15 cellular contexts compared by ENCODE assay signal in genomic region chr6:73704798-73705197, GRCh38. TPM values are rescaled to one million over a fixed set of nuclear protein-coding genes. Genes with fewer than 3 reads are reported as not detected.
DNase-seq lines count a peak whose midpoint lies in the region; ATAC-seq and TF ChIP-seq lines count a peak whose summit lies in the region.
"Had no signal": no experiment of that assay in that cellular context is flagged by ENCODE, and none has a peak within 500 bp of the region (broad histone marks: within the 10 kb centered on the region; RNA-seq: fewer than 3 reads in every experiment).

No MANE protein-coding gene starts in this region.

- H2AFZ ChIP-seq in parathyroid adenoma = no peak overlapping the region

- no peak overlapping the region for H3K9ac ChIP-seq in parathyroid adenoma

- TF ChIP-seq EP300 in esophagus muscularis mucosa (IDR thresholded peaks at IDR 0.05) = no peak

- ATAC-seq in GM18858 (IDR thresholded peaks at IDR 0.05; ENCODE audit: unreplicated experiment) (no peak), GM19351 (IDR thresholded peaks at IDR 0.05; ENCODE audit: unreplicated experiment) (no peak)

- POLR2A ChIA-PET in AG04450 (lab: Yijun Ruan, JAX) = no interaction called here

- CTCF ChIA-PET in AG04450 (lab: Charles Lee) = interaction anchor here (0.6 to 1.5 kb wide), 3 partner anchors 28 to 79 kb away, joined by 3 to 7 read pairs (median 4); no protein-coding TSS in a partner anchor

- H3K4me3 ChIP-seq in AG04450 (ENCODE audit: low read depth, low read length) (no peak overlapping the region), SJCRH30 (no peak overlapping the region), esophagus muscularis mucosa (no peak overlapping the region), parathyroid adenoma (ENCODE audit: low read depth, low read length) (peak overlapping the region; percentile 28)
- H3K4me3 ChIP-seq: cardiac muscle cell, thoracic aorta had no signal

- H3K27me3 ChIP-seq in AG04450 (ENCODE audit: control insufficient read depth, insufficient read depth, low read length) = no peaks in the 10 kb centered on the region
- H3K27me3 ChIP-seq in SJCRH30 = no peaks in the 10 kb centered on the region
- no peaks in the 10 kb centered on the region for H3K27me3 ChIP-seq in esophagus muscularis mucosa
- H3K27me3 ChIP-seq in parathyroid adenoma (ENCODE audit: control insufficient read depth, insufficient read depth, low read length) = no peaks in the 10 kb centered on the region
- H3K27me3 ChIP-seq: cardiac muscle cell had no signal

- DNase-seq in AG04450 (ENCODE audit: low read depth, low spot score) (no peak), SJCRH30 (no peak), esophagus muscularis mucosa (ENCODE audit: extremely low spot score) (no peak), AG08395 (ENCODE audit: low spot score) (no peak), SHP77 (lab: John Stamatoyannopoulos, UW) (no peak)
- DNase-seq: activated naive CD4-positive, alpha-beta T cell treated with anti-CD3 and anti-CD28 coated beads, Interleukin-2, amount 50 U/mL, for 16 hours; effector memory CD4-positive, alpha-beta T cell; GDM1; NCI-H1694 treated with DMSO at 0.1 percent for 48 hours; posterior cingulate gyrus had no signal

- H3K36me3 ChIP-seq in SJCRH30 (no peaks in the 10 kb centered on the region), esophagus muscularis mucosa (peaks cover 0 to 7% (median 0%) of the 10 kb centered on the region in 4 donors), parathyroid adenoma (ENCODE audit: control insufficient read depth, insufficient read depth, low read length) (peaks cover 5% of the 10 kb centered on the region)
- H3K36me3 ChIP-seq: cardiac muscle cell had no signal

- no peak for TF ChIP-seq POLR2A in esophagus muscularis mucosa (IDR thresholded peaks at IDR 0.05; ENCODE audit: low read depth)

- WGBS in esophagus muscularis mucosa = 46% methylated on average over 4 of the region's 4 CpGs

- H3K4me1 ChIP-seq in SJCRH30 = peaks cover 7% of the 10 kb centered on the region
- peaks cover 11 to 31% (median 22%) of the 10 kb centered on the region in 4 donors for H3K4me1 ChIP-seq in esophagus muscularis mucosa
- peaks cover 19% of the 10 kb centered on the region for H3K4me1 ChIP-seq in parathyroid adenoma

- TF ChIP-seq CTCF in AG04450 (IDR thresholded peaks at IDR 0.05; ENCODE audit: low read depth, low read length) (no peak), esophagus muscularis mucosa (IDR thresholded peaks at IDR 0.05) (no peak), parathyroid adenoma (IDR thresholded peaks at IDR 0.05) (no peak)

- H3K9me3 ChIP-seq in AG04450 (ENCODE audit: control insufficient read depth, insufficient read depth, low read length) = no peaks in the 10 kb centered on the region
- H3K9me3 ChIP-seq in SJCRH30 (replicated peaks) = no peaks in the 10 kb centered on the region
- no peaks in the 10 kb centered on the region for H3K9me3 ChIP-seq in esophagus muscularis mucosa
- no peaks in the 10 kb centered on the region for H3K9me3 ChIP-seq in parathyroid adenoma (ENCODE audit: control insufficient read depth, low read length)
- H3K9me3 ChIP-seq: thoracic aorta had no signal

- intact Hi-C loops in esophagus muscularis mucosa (cut with DNase I) = no loop called here

- peak overlapping the region; percentile 3 for H3K4me2 ChIP-seq in parathyroid adenoma (ENCODE audit: low read length)

- peaks cover 22% of the 10 kb centered on the region for H3K79me2 ChIP-seq in parathyroid adenoma

- peak overlapping the region; percentile 88 for H3K27ac ChIP-seq in AG04450 (ENCODE audit: low read depth, low read length)
- peak overlapping the region; percentile 30 for H3K27ac ChIP-seq in SJCRH30
- H3K27ac ChIP-seq in esophagus muscularis mucosa (replicated peaks in 1 of 4) = peak overlapping the region; percentile 63 to 71 (median 67)
- no peak overlapping the region for H3K27ac ChIP-seq in parathyroid adenoma
- H3K27ac ChIP-seq: cardiac muscle cell, thoracic aorta had no signal

RNA-seq across cellular contexts. Expression of gene CD109, which starts 8.8 kb away (rescaled TPM):
- 31.2 and 46.1 TPM in 2 replicates for polyA plus RNA-seq in AG04450 (2011; rRNA removed)
- 22.3 and 36.9 TPM in 2 replicates for polyA minus RNA-seq in AG04450 (2011; rRNA and poly(A)+ RNA removed)
- 4.7 and 4.9 TPM in 2 replicates for total RNA-seq in SJCRH30 (2014; rRNA removed; shearing (Covaris generic))
- total RNA-seq in esophagus muscularis mucosa = 10 to 100 TPM; 12.1 to 21.4 (median 15.8) TPM

RNA-seq across cellular contexts. Expression of gene SLC17A5, which starts 51.0 kb away (rescaled TPM):
- 25.9 and 34.0 TPM in 2 replicates for polyA plus RNA-seq in AG04450 (2011; rRNA removed)
- 30.1 and 40.9 TPM in 2 replicates for polyA minus RNA-seq in AG04450 (2011; rRNA and poly(A)+ RNA removed)
- 3.4 and 4.1 TPM in 2 replicates for total RNA-seq in SJCRH30 (2014; rRNA removed; shearing (Covaris generic))
- 10 to 100 TPM; 15.0 to 17.9 (median 16.2) TPM for total RNA-seq in esophagus muscularis mucosa
